26 cellular contexts compared by ENCODE assay signal in genomic region chrX:793216-793770, GRCh38.
"Had no signal": no experiment of that assay in that cellular context is flagged by ENCODE, and none has a peak within 500 bp of the region (broad histone marks: within the 10 kb centered on the region; RNA-seq: fewer than 3 reads in every experiment).

No MANE protein-coding gene starts in this region.

- DNase-seq: activated CD4-positive, alpha-beta T cell treated with anti-CD3 and anti-CD28 coated beads, Interleukin-2, amount 50 U/mL, for 1 hour; activated CD4-positive, CD25-positive, alpha-beta regulatory T cell; activated CD8-positive, alpha-beta T cell treated with anti-CD3 and anti-CD28 coated beads for 36 hours; activated gamma-delta T cell; activated naive CD4-positive, alpha-beta T cell treated with anti-CD3 and anti-CD28 coated beads for 36 hours; activated T-cell treated with anti-CD3 and anti-CD28 coated beads, Interleukin-2, amount 50 U/mL, for 24 hours; amygdala; KG1; NCI-H1048; NCI-H2029; NCI-H526 treated with DMSO at 0.1 percent for 48 hours; NK-92 treated with Interleukin-12 subunit alpha and Interleukin-12 subunit beta, amount 100 ng/mL, for 24 hours; OCI-M1; Right ventricle myocardium superior; SJCRH30; SK-N-SH; T-helper 1 cell had no signal

- FAIRE-seq: astrocyte had no signal

- H3K9me3 ChIP-seq: SJCRH30, SK-N-SH had no signal

- ATAC-seq: activated CD8-positive, alpha-beta T cell treated with anti-CD3 and anti-CD28 coated beads for 36 hours; Panc1 had no signal

- H3K4me1 Mint-ChIP-seq: central memory CD8-positive, alpha-beta T cell had no signal

- H3K27ac ChIP-seq: RWPE1, SJCRH30, VCaP had no signal

- H3K4me3 Mint-ChIP-seq: activated CD8-positive, alpha-beta T cell treated with anti-CD3 and anti-CD28 coated beads for 36 hours; activated naive CD4-positive, alpha-beta T cell treated with anti-CD3 and anti-CD28 coated beads for 36 hours; activated naive CD8-positive, alpha-beta T cell; activated T-cell treated with anti-CD3 and anti-CD28 coated beads, Interleukin-2, amount 50 U/mL, for 24 hours; activated T-helper 1 cell treated with anti-CD3 and anti-CD28 coated beads, Interleukin-12 subunit alpha, Interleukin-12 subunit beta, Interleukin-2, Interleukin-4 antibody, amounts not matched to agents 30 ng/mL and 10 ng/mL and 1 ng/mL, durations not matched to agents 14 hours and 24 hours and 36 hours; brain; central memory CD8-positive, alpha-beta T cell; IgD-negative memory B cell had no signal

- H3K27ac Mint-ChIP-seq: activated CD8-positive, alpha-beta T cell treated with anti-CD3 and anti-CD28 coated beads for 36 hours; activated naive CD4-positive, alpha-beta T cell treated with anti-CD3 and anti-CD28 coated beads for 36 hours; activated naive CD8-positive, alpha-beta T cell; activated T-cell treated with anti-CD3 and anti-CD28 coated beads, Interleukin-2, amount 50 U/mL, for 24 hours; activated T-helper 1 cell treated with anti-CD3 and anti-CD28 coated beads, Interleukin-12 subunit alpha, Interleukin-12 subunit beta, Interleukin-2, Interleukin-4 antibody, amounts not matched to agents 30 ng/mL and 10 ng/mL and 1 ng/mL, durations not matched to agents 14 hours and 24 hours and 36 hours; IgD-negative memory B cell had no signal

- H3K9ac ChIP-seq: SK-N-SH had no signal

- H3K27me3 ChIP-seq: SJCRH30 had no signal

- H3K36me3 ChIP-seq: SJCRH30 had no signal

- H3K4me3 ChIP-seq: SJCRH30 had no signal

- H3K36me3 Mint-ChIP-seq: activated naive CD8-positive, alpha-beta T cell; brain; IgD-negative memory B cell had no signal

- H3K9me3 Mint-ChIP-seq: activated CD8-positive, alpha-beta T cell treated with anti-CD3 and anti-CD28 coated beads for 36 hours; activated naive CD4-positive, alpha-beta T cell treated with anti-CD3 and anti-CD28 coated beads for 36 hours; activated T-cell treated with anti-CD3 and anti-CD28 coated beads, Interleukin-2, amount 50 U/mL, for 24 hours; activated T-helper 1 cell treated with anti-CD3 and anti-CD28 coated beads, Interleukin-12 subunit alpha, Interleukin-12 subunit beta, Interleukin-2, Interleukin-4 antibody, amounts not matched to agents 30 ng/mL and 10 ng/mL and 1 ng/mL, durations not matched to agents 14 hours and 24 hours and 36 hours had no signal

- H3K4me2 ChIP-seq: SK-N-SH had no signal

- H3K4me1 ChIP-seq: SJCRH30 had no signal
